7 cellular contexts compared by ENCODE assay signal in the genomic region with DNA sequence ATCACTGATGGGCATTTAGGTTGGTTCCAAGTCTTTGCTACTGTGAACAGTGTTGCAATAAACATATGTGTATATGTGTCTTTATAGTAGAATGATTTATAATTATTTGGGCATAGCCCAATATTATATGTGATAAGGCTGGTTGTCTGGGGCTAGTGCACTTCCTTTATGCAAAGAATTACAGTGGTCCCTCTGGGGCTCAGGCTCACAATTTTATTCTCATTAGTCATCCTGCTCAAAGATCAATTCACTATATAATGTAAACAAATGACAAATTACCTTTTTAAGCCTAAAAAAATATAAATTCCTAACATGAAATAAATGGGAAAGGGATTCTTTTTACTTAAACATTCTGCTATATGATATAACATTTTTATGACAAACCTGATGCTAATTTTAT. TPM values are rescaled to one million over a fixed set of nuclear protein-coding genes. Genes with fewer than 3 reads are reported as not detected.
"Had no signal": no experiment of that assay in that cellular context is flagged by ENCODE, and none has a peak within 500 bp of the region (broad histone marks: within the 10 kb centered on the region; RNA-seq: fewer than 3 reads in every experiment).

No MANE protein-coding gene starts in this region.

- H3K4me3 ChIP-seq: GM23248, HAP-1 had no signal

- H3K27ac ChIP-seq: GM23248, KMS-11 had no signal

- DNase-seq: GM23248, GOT3, H7, KBM-7 had no signal

- H3K36me3 ChIP-seq: HAP-1 had no signal

- H3K9me3 ChIP-seq: HAP-1 had no signal

RNA-seq across cellular contexts. Expression of a gene that starts 5.0 kb away (rescaled TPM):
- total RNA-seq: HT-29 had no signal
